ENCODE assay signal across 1 cellular context in genomic region chr4:152165146-152165545, GRCh38.
TF ChIP-seq lines count a peak whose summit lies in the region.

No MANE protein-coding gene starts in this region.

TF ChIP-seq in WTC11, 78 proteins besides CTCF, POLR2A, EP300 and RAD21 (continued from another document):
- TF ChIP-seq ZNF281 (CRISPR knock-in tag; IDR thresholded peaks at IDR 0.05) (no peak), CBFB (CRISPR knock-in tag; IDR thresholded peaks at IDR 0.05; ENCODE audit: low read depth) (no peak), ATF2 (CRISPR knock-in tag; IDR thresholded peaks at IDR 0.05; ENCODE audit: borderline replicate concordance, low read depth) (no peak), ZBTB21 (CRISPR knock-in tag; IDR thresholded peaks at IDR 0.05; ENCODE audit: borderline replicate concordance) (no peak), PRDM15 (CRISPR knock-in tag; IDR thresholded peaks at IDR 0.05) (no peak), NFE2L1 (CRISPR knock-in tag; IDR thresholded peaks at IDR 0.05) (no peak)
